ENCODE assay signal across 8 cellular contexts in genomic region chr2:161308178-161308955, GRCh38. TPM values are rescaled to one million over a fixed set of nuclear protein-coding genes. Genes with fewer than 3 reads are reported as not detected.
DNase-seq lines count a peak whose midpoint lies in the region; ATAC-seq and TF ChIP-seq lines count a peak whose summit lies in the region.

Gene PSMD14, plus strand, starts transcription at chr2:161308425. Its CDS starts 10,401 bp downstream, at chr2:161318826.

- H3K4me3 Mint-ChIP-seq in CD14-positive monocyte = peak within 1 kb of the TSS; percentile 96 to 99
- peak within 1 kb of the TSS; percentile 91 for H3K4me3 Mint-ChIP-seq in activated CD4-positive, alpha-beta memory T cell treated with anti-CD3 and anti-CD28 coated beads for 36 hours

- H3K27ac ChIP-seq in dorsolateral prefrontal cortex = peak within 1 kb of the TSS in 57 of 59 donors; percentile 30 to 94 (median 79)

- peak within 1 kb of the TSS; percentile 96 to 99 (median 98) for H3K27ac Mint-ChIP-seq in CD14-positive monocyte
- H3K27ac Mint-ChIP-seq in activated CD4-positive, alpha-beta memory T cell treated with anti-CD3 and anti-CD28 coated beads for 36 hours = peak within 1 kb of the TSS; percentile 92

- CTCF ChIA-PET in activated CD4-positive, alpha-beta memory T cell treated with anti-CD3 and anti-CD28 coated beads for 36 hours (lab: Charles Lee) = interaction anchor here (0.6 to 0.7 kb wide), 2 partner anchors 11 to 35 kb away, joined by 3 read pairs; no protein-coding TSS in a partner anchor

- peaks cover 31% of the 10 kb centered on the region for H3K4me1 Mint-ChIP-seq in CD14-positive monocyte
- peaks cover 37% of the 10 kb centered on the region for H3K4me1 Mint-ChIP-seq in activated CD4-positive, alpha-beta memory T cell treated with anti-CD3 and anti-CD28 coated beads for 36 hours (ENCODE audit: low read depth)

- ATAC-seq in GM19397 (IDR thresholded peaks at IDR 0.05; ENCODE audit: unreplicated experiment) (peak; percentile 99), HG03571 (IDR thresholded peaks at IDR 0.05; ENCODE audit: unreplicated experiment) (peak; percentile 98)

- H3K27me3 ChIP-seq in dorsolateral prefrontal cortex = no peaks in the 10 kb centered on the region

- POLR2A ChIA-PET in activated CD4-positive, alpha-beta memory T cell treated with anti-CD3 and anti-CD28 coated beads for 36 hours (lab: Charles Lee) = interaction anchor here (0.6 to 1.0 kb wide), 4 partner anchors 10 to 77 kb away, joined by 3 to 4 read pairs (median 3); no protein-coding TSS in a partner anchor

- TF ChIP-seq POLR2A in lower leg skin (IDR thresholded peaks at IDR 0.05) = no peak

- peak; percentile 95 for DNase-seq in CD14-positive monocyte (ENCODE audit: low spot score)
- peak; percentile 96 for DNase-seq in NCI-H82 (lab: John Stamatoyannopoulos, UW)
- peak; percentile 96 for DNase-seq in activated CD4-positive, alpha-beta memory T cell treated with anti-CD3 and anti-CD28 coated beads for 36 hours
- DNase-seq in dorsolateral prefrontal cortex = peak; percentile 84 to 95 (median 90)
- DNase-seq in lower leg skin (ENCODE audit: low spot score in 2 of 2) = peak; percentile 92 to 98
- peak; percentile 80 to 88 for DNase-seq in stimulated activated CD4-positive, alpha-beta T cell treated with anti-CD3 and anti-CD28 coated beads, Interleukin-4, amount 100 ng/mL, for 48 hours (ENCODE audit: low read depth in 2 of 2)

- peaks cover 4 to 11% (median 9%) of the 10 kb centered on the region in 7 donors for H3K9me3 Mint-ChIP-seq in CD14-positive monocyte
- H3K9me3 Mint-ChIP-seq in activated CD4-positive, alpha-beta memory T cell treated with anti-CD3 and anti-CD28 coated beads for 36 hours = peaks cover 6% of the 10 kb centered on the region

- H3K27me3 Mint-ChIP-seq in CD14-positive monocyte (ENCODE audit: low read depth in 3 of 3) = peaks cover 0 to 2% (median 2%) of the 10 kb centered on the region in 3 donors
- H3K27me3 Mint-ChIP-seq in activated CD4-positive, alpha-beta memory T cell treated with anti-CD3 and anti-CD28 coated beads for 36 hours = no peaks in the 10 kb centered on the region

- WGBS in lower leg skin, 2 donors = 0 to 1% methylated on average over 60 of the region's 60 CpGs

- H3K4me3 ChIP-seq in dorsolateral prefrontal cortex (peak within 1 kb of the TSS; percentile 58 to 95 (median 80)), lower leg skin (ENCODE audit: low read depth, poor library complexity, severe bottlenecking) (peak within 1 kb of the TSS; percentile 55)

- intact Hi-C loops in CD14-positive monocyte (cut with micrococcal nuclease) (no loop called here), dorsolateral prefrontal cortex (cut with DNase I) (loop anchor here (5.0 kb wide), 2 partner anchors 109 to 274 kb away; partner anchors contain the start of gene TBR1 (in 1 of the 2)), lower leg skin (cut with DNase I; ENCODE audit: low total_unique reads) (no loop called here)
- intact Hi-C loops in activated CD4-positive, alpha-beta memory T cell treated with anti-CD3 and anti-CD28 coated beads for 36 hours (cut with micrococcal nuclease) = loop anchor here (1.0 to 5.0 kb wide), 8 partner anchors 64 to 1010 kb away; partner anchors contain the start of genes IFIH1, TANK and TBR1

- H3K36me3 Mint-ChIP-seq in CD14-positive monocyte = peaks cover 9 to 13% of the 10 kb centered on the region in 2 donors
- peaks cover 23% of the 10 kb centered on the region for H3K36me3 Mint-ChIP-seq in activated CD4-positive, alpha-beta memory T cell treated with anti-CD3 and anti-CD28 coated beads for 36 hours

- no peak for TF ChIP-seq CTCF in CD14-positive monocyte (IDR thresholded peaks at IDR 0.05)
- TF ChIP-seq CTCF in dorsolateral prefrontal cortex (IDR thresholded peaks at IDR 0.05 in 54 of 56, conservative IDR thresholded peaks at IDR 0.05 in 2 of 56; ENCODE audit: low read depth in 1 of 56, partially characterized antibody in 56 of 56) = peak in 19 of 56 donors; percentile 5 to 46 (median 29)
- no peak for TF ChIP-seq CTCF in lower leg skin (IDR thresholded peaks at IDR 0.05)

RNA-seq across cellular contexts. Expression of gene PSMD14, which starts in this region (rescaled TPM):
- 10 to 100 TPM; 29.3 to 37.8 TPM for polyA plus RNA-seq in CD14-positive monocyte
- total RNA-seq in activated CD4-positive, alpha-beta memory T cell treated with anti-CD3 and anti-CD28 coated beads for 36 hours = 10 to 100 TPM; 84.2 to 89.8 TPM
- total RNA-seq in dorsolateral prefrontal cortex (10 to 100 TPM; 31.1 to 68.1 (median 53.3) TPM), lower leg skin (10 to 100 TPM; 19.9 to 41.7 (median 34.1) TPM)

Comparison
In these comparisons a context has a peak if more than half of its experiments do, and no peak if none do; other contexts are left out.
1. Peak in every context shown above with its lines: DNase-seq, ATAC-seq, H3K4me3 ChIP-seq and H3K27ac ChIP-seq.
2. intact Hi-C loops: an anchor here in activated CD4-positive, alpha-beta memory T cell treated with anti-CD3 and anti-CD28 coated beads for 36 hours (1.0 to 5.0 kb wide) and dorsolateral prefrontal cortex (5.0 kb wide); none called in CD14-positive monocyte and lower leg skin.